Comparison of ENCODE assay signal across 14 cellular contexts in genomic region chr1:45640293-45640692, GRCh38. TPM values are rescaled to one million over a fixed set of nuclear protein-coding genes. Genes with fewer than 3 reads are reported as not detected.
DNase-seq lines count a peak whose midpoint lies in the region; ATAC-seq and TF ChIP-seq lines count a peak whose summit lies in the region.
"Had no signal": no experiment of that assay in that cellular context is flagged by ENCODE, and none has a peak within 500 bp of the region (broad histone marks: within the 10 kb centered on the region; RNA-seq: fewer than 3 reads in every experiment).

No MANE protein-coding gene starts in this region.

- intact Hi-C loops in activated CD8-positive, alpha-beta T cell treated with anti-CD3 and anti-CD28 coated beads for 36 hours (cut with micrococcal nuclease) = no loop called here
- intact Hi-C loops in IMR-90 (cut with micrococcal nuclease) = loop anchor here (5.0 kb wide), 1 partner anchor 242 kb away; no protein-coding TSS in a partner anchor

- H4K5ac ChIP-seq in IMR-90 (ENCODE audit: low read depth, low read length) = no peak overlapping the region

- no peak overlapping the region for H2AFZ ChIP-seq in IMR-90 (replicated peaks; ENCODE audit: low read length, poor library complexity)
- H2AFZ ChIP-seq in mesenchymal stem cell (ENCODE audit: low read depth, low read length) = no peak overlapping the region

- no peak overlapping the region for H2BK120ac ChIP-seq in IMR-90 (ENCODE audit: low read depth, low read length)
- no peak overlapping the region for H2BK120ac ChIP-seq in mesenchymal stem cell (ENCODE audit: low read depth, low read length)

- no CpG with 5 or more reads among the region's 1 CpG for WGBS in IMR-90 (ENCODE audit: extremely low coverage in 2 of 2, insufficient read length in 1 of 2), 2 experiments
- WGBS in mesenchymal stem cell = 100% methylated on average over 1 of the region's 1 CpG

- H3K56ac ChIP-seq in IMR-90 (ENCODE audit: extremely low read depth, insufficient read depth, low read length) = no peak overlapping the region

- TF ChIP-seq RAD21 in IMR-90 (IDR thresholded peaks at IDR 0.05; ENCODE audit: low read length) = no peak

- H3K36me3 Mint-ChIP-seq in activated CD8-positive, alpha-beta T cell treated with anti-CD3 and anti-CD28 coated beads for 36 hours (ENCODE audit: low read depth) = peaks cover 13% of the 10 kb centered on the region
- peaks cover 26% of the 10 kb centered on the region for H3K36me3 Mint-ChIP-seq in activated CD8-positive, alpha-beta T cell treated with anti-CD3 and anti-CD28 coated beads, Interleukin-2, amount 10 ng/mL, durations not matched to agents 7 days and 5 days (ENCODE audit: low read depth)
- peaks cover 14% of the 10 kb centered on the region for H3K36me3 Mint-ChIP-seq in endothelial cell (ENCODE audit: low read depth, unreplicated experiment)

- no peak overlapping the region for H2BK20ac ChIP-seq in IMR-90 (ENCODE audit: low read depth, low read length)

- no peak overlapping the region for H3K23ac ChIP-seq in IMR-90 (ENCODE audit: low read depth, low read length)
- H3K23ac ChIP-seq in mesenchymal stem cell (ENCODE audit: low read length in 2 of 2) = no peak overlapping the region

- H3K18ac ChIP-seq in IMR-90 (ENCODE audit: low read depth, low read length) = no peak overlapping the region
- H3K18ac ChIP-seq in mesenchymal stem cell (ENCODE audit: low read depth in 1 of 2, low read length in 2 of 2) = no peak overlapping the region

- no peak overlapping the region for H2AK9ac ChIP-seq in IMR-90 (replicated peaks; ENCODE audit: low read depth, low read length, poor library complexity)

- H2BK5ac ChIP-seq in IMR-90 (ENCODE audit: low read depth, low read length, poor library complexity, severe bottlenecking) (peak overlapping the region; percentile 42), mesenchymal stem cell (ENCODE audit: low read depth, low read length, poor library complexity, severe bottlenecking) (no peak overlapping the region)

- H4K20me1 ChIP-seq in IMR-90 (ENCODE audit: insufficient read depth, low read length) = peaks cover 7% of the 10 kb centered on the region; the same call in 1 of the 2 replicates

- H3K36me3 ChIP-seq in IMR-90 (ENCODE audit: control insufficient read depth, insufficient read depth, low read length) (peaks cover 31% of the 10 kb centered on the region), mesenchymal stem cell (ENCODE audit: control insufficient read depth in 1 of 2, insufficient read depth in 2 of 2, low read depth in 1 of 2, low read length in 2 of 2) (peaks cover 23 to 95% of the 10 kb centered on the region in 2 experiments)

- H3K27ac ChIP-seq in IMR-90 (ENCODE audit: insufficient read depth, low read length) = peak overlapping the region; percentile 56; the same call in 1 of the 2 replicates
- no peak overlapping the region for H3K27ac ChIP-seq in mesenchymal stem cell (ENCODE audit: low read length, poor library complexity, severe bottlenecking)

- H3K27me3 ChIP-seq in IMR-90 (ENCODE audit: control insufficient read depth, insufficient read depth, low read length) = no peaks in the 10 kb centered on the region
- H3K27me3 ChIP-seq in mesenchymal stem cell (ENCODE audit: control insufficient read depth in 1 of 2, insufficient read depth in 1 of 2, low read length in 2 of 2) = no peaks in the 10 kb centered on the region

- no peak for TF ChIP-seq POLR2A in IMR-90 (IDR thresholded peaks at IDR 0.05; ENCODE audit: low read depth, low read length)

- no peaks in the 10 kb centered on the region for H3K4me1 Mint-ChIP-seq in activated CD8-positive, alpha-beta T cell treated with anti-CD3 and anti-CD28 coated beads for 36 hours (ENCODE audit: low read depth)
- no peaks in the 10 kb centered on the region for H3K4me1 Mint-ChIP-seq in activated CD8-positive, alpha-beta T cell treated with anti-CD3 and anti-CD28 coated beads, Interleukin-2, amount 10 ng/mL, durations not matched to agents 7 days and 5 days (ENCODE audit: low read depth)
- peaks cover 2% of the 10 kb centered on the region for H3K4me1 Mint-ChIP-seq in endothelial cell (ENCODE audit: unreplicated experiment)

- DNase-seq in activated CD8-positive, alpha-beta T cell treated with anti-CD3 and anti-CD28 coated beads for 36 hours = no peak
- DNase-seq in activated CD8-positive, alpha-beta T cell treated with anti-CD3 and anti-CD28 coated beads, Interleukin-2, amount 10 ng/mL, durations not matched to agents 7 days and 5 days = no peak
- peak; percentile 36 for DNase-seq in IMR-90
- DNase-seq in endothelial cell (ENCODE audit: low spot score) = no peak
- DNase-seq in mesenchymal stem cell = peak; percentile 53
- DNase-seq in EL = no peak
- DNase-seq in medulla oblongata (ENCODE audit: extremely low spot score) = no peak
- DNase-seq in activated CD4-positive, CD25-positive, alpha-beta regulatory T cell treated with anti-CD3 and anti-CD28 coated beads, Interleukin-2, amount 50 U/mL, for 72 hours = no peak
- DNase-seq: 8988T, C1 segment of cervical spinal cord, Caco-2, NCI-H1092, PC-3 had no signal

- H3K4me1 ChIP-seq in IMR-90 (ENCODE audit: control insufficient read depth, insufficient read depth, low read length) = peaks cover 5% of the 10 kb centered on the region
- H3K4me1 ChIP-seq in mesenchymal stem cell (ENCODE audit: control insufficient read depth, insufficient read depth, low read depth, low read length) = no peaks in the 10 kb centered on the region
- H3K4me1 ChIP-seq: Caco-2 had no signal

- H3K9ac ChIP-seq in IMR-90 (ENCODE audit: low read depth, low read length) = no peak overlapping the region
- no peak overlapping the region for H3K9ac ChIP-seq in mesenchymal stem cell (ENCODE audit: low read length)

- H3K9me1 ChIP-seq in IMR-90 (ENCODE audit: insufficient read depth, low read length) = no peaks in the 10 kb centered on the region

- H3K9me3 ChIP-seq in IMR-90 (ENCODE audit: control insufficient read depth, insufficient read depth, low read length) (no peaks in the 10 kb centered on the region), mesenchymal stem cell (ENCODE audit: control insufficient read depth, low read length) (no peaks in the 10 kb centered on the region)
- H3K9me3 ChIP-seq: Caco-2 had no signal

- H3K79me1 ChIP-seq in IMR-90 (ENCODE audit: low read depth in 1 of 2, low read length in 2 of 2) = peaks cover 3 to 48% of the 10 kb centered on the region in 2 experiments; a peak in 3 of 4 replicates
- peaks cover 14% of the 10 kb centered on the region for H3K79me1 ChIP-seq in mesenchymal stem cell (replicated peaks; ENCODE audit: low read length, poor library complexity, severe bottlenecking)

- H3K14ac ChIP-seq in IMR-90 (replicated peaks; ENCODE audit: low read depth, low read length) (no peak overlapping the region), mesenchymal stem cell (ENCODE audit: low read length in 2 of 2) (no peak overlapping the region)

- POLR2A ChIA-PET in activated CD8-positive, alpha-beta T cell treated with anti-CD3 and anti-CD28 coated beads for 36 hours (lab: Charles Lee) = interaction anchor here (0.6 to 1.0 kb wide), 2 partner anchors 28 to 565 kb away, joined by 3 read pairs; no protein-coding TSS in a partner anchor
- POLR2A ChIA-PET in activated CD8-positive, alpha-beta T cell treated with anti-CD3 and anti-CD28 coated beads, Interleukin-2, amount 10 ng/mL, durations not matched to agents 7 days and 5 days (lab: Charles Lee) = interaction anchor here (0.5 to 1.1 kb wide), 2 partner anchors 8 to 116 kb away, joined by 3 read pairs; no protein-coding TSS in a partner anchor
- POLR2A ChIA-PET in IMR-90 (lab: Charles Lee; ENCODE audit: unreplicated experiment) = no interaction called here

- H4K8ac ChIP-seq in IMR-90 (ENCODE audit: low read depth in 2 of 2, low read length in 2 of 2) (no peak overlapping the region), mesenchymal stem cell (ENCODE audit: low read length) (no peak overlapping the region)

- no peak for TF ChIP-seq CTCF in activated CD8-positive, alpha-beta T cell treated with anti-CD3 and anti-CD28 coated beads for 36 hours (IDR thresholded peaks at IDR 0.05)
- TF ChIP-seq CTCF in IMR-90 (conservative IDR thresholded peaks at IDR 0.05; ENCODE audit: low read depth, low read length) = no peak
- TF ChIP-seq CTCF in endothelial cell (IDR thresholded peaks at IDR 0.05; ENCODE audit: unreplicated experiment) = no peak

- no peaks in the 10 kb centered on the region for H3K9me3 Mint-ChIP-seq in activated CD8-positive, alpha-beta T cell treated with anti-CD3 and anti-CD28 coated beads for 36 hours
- H3K9me3 Mint-ChIP-seq in activated CD8-positive, alpha-beta T cell treated with anti-CD3 and anti-CD28 coated beads, Interleukin-2, amount 10 ng/mL, durations not matched to agents 7 days and 5 days (ENCODE audit: insufficient read depth) = no peaks in the 10 kb centered on the region
- no peaks in the 10 kb centered on the region for H3K9me3 Mint-ChIP-seq in endothelial cell (ENCODE audit: unreplicated experiment)

- H2BK12ac ChIP-seq in mesenchymal stem cell (ENCODE audit: low read length in 2 of 2) = no peak overlapping the region

- H4K91ac ChIP-seq in IMR-90 (ENCODE audit: insufficient read depth, low read depth, low read length) = no peak overlapping the region
- H4K91ac ChIP-seq in mesenchymal stem cell (ENCODE audit: low read length) = no peak overlapping the region

- no TSS peak for BruUV-seq in IMR-90 (replicated peaks; lab: Mats Ljungman, UMichigan)

- no peak overlapping the region for H2AK5ac ChIP-seq in IMR-90 (ENCODE audit: low read depth, low read length)
- no peak overlapping the region for H2AK5ac ChIP-seq in mesenchymal stem cell (ENCODE audit: low read length, severe bottlenecking)

- H3K27ac Mint-ChIP-seq in activated CD8-positive, alpha-beta T cell treated with anti-CD3 and anti-CD28 coated beads for 36 hours = peak overlapping the region; percentile 7
- H3K27ac Mint-ChIP-seq in activated CD8-positive, alpha-beta T cell treated with anti-CD3 and anti-CD28 coated beads, Interleukin-2, amount 10 ng/mL, durations not matched to agents 7 days and 5 days = no peak overlapping the region
- H3K27ac Mint-ChIP-seq in endothelial cell (ENCODE audit: unreplicated experiment) = peak overlapping the region; percentile 61

- CTCF ChIA-PET in activated CD8-positive, alpha-beta T cell treated with anti-CD3 and anti-CD28 coated beads for 36 hours (lab: Charles Lee) = no interaction called here
- CTCF ChIA-PET in activated CD8-positive, alpha-beta T cell treated with anti-CD3 and anti-CD28 coated beads, Interleukin-2, amount 10 ng/mL, durations not matched to agents 7 days and 5 days (lab: Charles Lee) = no interaction called here
- CTCF ChIA-PET in IMR-90 (lab: Yijun Ruan, JAX) = interaction anchor here (0.6 kb wide), 1 partner anchor 193 kb away, joined by 3 read pairs; no protein-coding TSS in a partner anchor

- no peak for ATAC-seq in activated CD8-positive, alpha-beta T cell treated with anti-CD3 and anti-CD28 coated beads for 36 hours
- no peak for ATAC-seq in activated CD8-positive, alpha-beta T cell treated with anti-CD3 and anti-CD28 coated beads, Interleukin-2, amount 10 ng/mL, durations not matched to agents 7 days and 5 days
- peak; percentile 84 for ATAC-seq in IMR-90 (ENCODE audit: low read depth)
- ATAC-seq: K562, PC-3 had no signal

- H3K4ac ChIP-seq in IMR-90 (ENCODE audit: low read depth, low read length) (no peak overlapping the region), mesenchymal stem cell (ENCODE audit: low read depth in 1 of 2, low read length in 2 of 2) (no peak overlapping the region)

- H3K4me2 ChIP-seq in IMR-90 (ENCODE audit: low read depth, low read length) (no peak overlapping the region), mesenchymal stem cell (ENCODE audit: low read length, poor library complexity, severe bottlenecking) (no peak overlapping the region)

- H3K4me3 Mint-ChIP-seq in activated CD8-positive, alpha-beta T cell treated with anti-CD3 and anti-CD28 coated beads for 36 hours = no peak overlapping the region
- H3K4me3 Mint-ChIP-seq in activated CD8-positive, alpha-beta T cell treated with anti-CD3 and anti-CD28 coated beads, Interleukin-2, amount 10 ng/mL, durations not matched to agents 7 days and 5 days = no peak overlapping the region
- peak overlapping the region; percentile 54 for H3K4me3 Mint-ChIP-seq in endothelial cell (ENCODE audit: unreplicated experiment)

- dilution Hi-C loops in IMR-90 (cut with HindIII; ENCODE audit: low sequenced_read_pairs, unreplicated experiment) = no loop called here

- H3K4me3 ChIP-seq in IMR-90 (ENCODE audit: insufficient read depth, low read depth, low read length) (no peak overlapping the region), mesenchymal stem cell (ENCODE audit: insufficient read depth in 1 of 2, low read depth in 1 of 2, low read length in 2 of 2) (no peak overlapping the region)
- H3K4me3 ChIP-seq: K562 had no signal

- no peak overlapping the region for H2BK15ac ChIP-seq in IMR-90 (ENCODE audit: low read depth, low read length)
- H2BK15ac ChIP-seq in mesenchymal stem cell (ENCODE audit: low read depth, poor library complexity, severe bottlenecking) = no peak overlapping the region

- in situ Hi-C loops in IMR-90 (cut with MboI; ENCODE audit: low sequenced_read_pairs) = no loop called here

- H3K27me3 Mint-ChIP-seq in activated CD8-positive, alpha-beta T cell treated with anti-CD3 and anti-CD28 coated beads for 36 hours = no peaks in the 10 kb centered on the region
- no peaks in the 10 kb centered on the region for H3K27me3 Mint-ChIP-seq in activated CD8-positive, alpha-beta T cell treated with anti-CD3 and anti-CD28 coated beads, Interleukin-2, amount 10 ng/mL, durations not matched to agents 7 days and 5 days (ENCODE audit: low read depth)
- no peaks in the 10 kb centered on the region for H3K27me3 Mint-ChIP-seq in endothelial cell (ENCODE audit: unreplicated experiment)

RNA-seq across cellular contexts. Expression of gene CCDC17, which starts 16.4 kb away (rescaled TPM):
- 1 to 10 TPM; 1.7 to 1.9 TPM for total RNA-seq in activated CD8-positive, alpha-beta T cell treated with anti-CD3 and anti-CD28 coated beads for 36 hours
- total RNA-seq in activated CD8-positive, alpha-beta T cell treated with anti-CD3 and anti-CD28 coated beads, Interleukin-2, amount 10 ng/mL, durations not matched to agents 7 days and 5 days = 1 to 10 TPM; 2.5 to 2.6 TPM
- total RNA-seq in IMR-90 (2012; rRNA removed) (0.18 and 0.56 TPM in 2 replicates), endothelial cell (ENCODE audit: unreplicated experiment) (3.9 TPM)
- 0.26 and 0.30 TPM in 2 replicates for polyA plus RNA-seq in IMR-90 (2012; rRNA removed)
- polyA plus RNA-seq in IMR-90 (2012; cell fraction: cytosol; rRNA removed) = 0.09 and 0.26 TPM in 2 replicates
- polyA plus RNA-seq in IMR-90 (2012; cell fraction: nucleus; rRNA removed; ENCODE audit: low replicate concordance) = 2.4 and 3.6 TPM in 2 replicates
- 0.28 TPM for polyA plus RNA-seq in mesenchymal stem cell (2013, experiment 1 of 2)
- 0.16 TPM for polyA plus RNA-seq in mesenchymal stem cell (2013, experiment 2 of 2)

RNA-seq across cellular contexts. Expression of gene GPBP1L1, which starts 46.0 kb away (rescaled TPM):
- total RNA-seq in activated CD8-positive, alpha-beta T cell treated with anti-CD3 and anti-CD28 coated beads for 36 hours = 100 to 1,000 TPM in 1 of 2 experiments, 10 to 100 TPM in 1; 95.7 to 105 TPM
- total RNA-seq in activated CD8-positive, alpha-beta T cell treated with anti-CD3 and anti-CD28 coated beads, Interleukin-2, amount 10 ng/mL, durations not matched to agents 7 days and 5 days = 100 to 1,000 TPM; 103 to 105 TPM
- total RNA-seq in IMR-90 (2012; rRNA removed) (57.4 and 83.6 TPM in 2 replicates), endothelial cell (ENCODE audit: unreplicated experiment) (102 TPM)
- 24.0 and 31.5 TPM in 2 replicates for polyA plus RNA-seq in IMR-90 (2012; rRNA removed)
- 7.6 and 13.7 TPM in 2 replicates for polyA plus RNA-seq in IMR-90 (2012; cell fraction: cytosol; rRNA removed)
- 12.7 and 65.0 TPM in 2 replicates for polyA plus RNA-seq in IMR-90 (2012; cell fraction: nucleus; rRNA removed; ENCODE audit: low replicate concordance)
- 37.3 TPM for polyA plus RNA-seq in mesenchymal stem cell (2013, experiment 1 of 2)
- 39.5 TPM for polyA plus RNA-seq in mesenchymal stem cell (2013, experiment 2 of 2)

RNA-seq across cellular contexts. Expression of gene TMEM69, which starts 47.7 kb away (rescaled TPM):
- 10 to 100 TPM; 30.9 to 35.7 TPM for total RNA-seq in activated CD8-positive, alpha-beta T cell treated with anti-CD3 and anti-CD28 coated beads for 36 hours
- 10 to 100 TPM; 19.5 to 19.6 TPM for total RNA-seq in activated CD8-positive, alpha-beta T cell treated with anti-CD3 and anti-CD28 coated beads, Interleukin-2, amount 10 ng/mL, durations not matched to agents 7 days and 5 days
- total RNA-seq in IMR-90 (2012; rRNA removed) (14.2 and 19.9 TPM in 2 replicates), endothelial cell (ENCODE audit: unreplicated experiment) (27.8 TPM)
- polyA plus RNA-seq in IMR-90 (2012; rRNA removed) = 31.8 and 33.6 TPM in 2 replicates
- polyA plus RNA-seq in IMR-90 (2012; cell fraction: cytosol; rRNA removed) = 15.4 and 24.5 TPM in 2 replicates
- polyA plus RNA-seq in IMR-90 (2012; cell fraction: nucleus; rRNA removed; ENCODE audit: low replicate concordance) = 3.3 and 15.9 TPM in 2 replicates
- polyA plus RNA-seq in mesenchymal stem cell (2013, experiment 1 of 2) = 30.3 TPM
- 31.9 TPM for polyA plus RNA-seq in mesenchymal stem cell (2013, experiment 2 of 2)

RNA-seq across cellular contexts. Expression of gene NASP, which starts 56.5 kb away (rescaled TPM):
- 100 to 1,000 TPM; 227 to 246 TPM for total RNA-seq in activated CD8-positive, alpha-beta T cell treated with anti-CD3 and anti-CD28 coated beads for 36 hours
- total RNA-seq in activated CD8-positive, alpha-beta T cell treated with anti-CD3 and anti-CD28 coated beads, Interleukin-2, amount 10 ng/mL, durations not matched to agents 7 days and 5 days = 100 to 1,000 TPM; 230 to 233 TPM
- total RNA-seq in IMR-90 (2012; rRNA removed) (56.6 and 85.0 TPM in 2 replicates), endothelial cell (ENCODE audit: unreplicated experiment) (149 TPM)
- polyA plus RNA-seq in IMR-90 (2012; rRNA removed) = 98.2 and 124 TPM in 2 replicates
- polyA plus RNA-seq in IMR-90 (2012; cell fraction: cytosol; rRNA removed) = 38.2 and 66.5 TPM in 2 replicates
- 47.5 and 89.7 TPM in 2 replicates for polyA plus RNA-seq in IMR-90 (2012; cell fraction: nucleus; rRNA removed; ENCODE audit: low replicate concordance)
- polyA plus RNA-seq in mesenchymal stem cell (2013, experiment 1 of 2) = 45.8 TPM
- polyA plus RNA-seq in mesenchymal stem cell (2013, experiment 2 of 2) = 43.1 TPM

Comparison
In these comparisons a context has a peak if more than half of its experiments do, and no peak if none do; other contexts are left out.
1. DNase-seq: peak in IMR-90 (single experiment) and mesenchymal stem cell (single experiment); none in activated CD8-positive, alpha-beta T cell treated with anti-CD3 and anti-CD28 coated beads for 36 hours (single experiment), activated CD8-positive, alpha-beta T cell treated with anti-CD3 and anti-CD28 coated beads, Interleukin-2, amount 10 ng/mL, durations not matched to agents 7 days and 5 days (single experiment), endothelial cell (single experiment), EL (single experiment), medulla oblongata (single experiment) and activated CD4-positive, CD25-positive, alpha-beta regulatory T cell treated with anti-CD3 and anti-CD28 coated beads, Interleukin-2, amount 50 U/mL, for 72 hours (single experiment).